ENCODE assay signal across 8 cellular contexts in genomic region chr6:37860226-37860839, GRCh38.
A peak's percentile ranks its signal among the peaks of the same experiment; 100 is the strongest.
DNase-seq lines count a peak whose midpoint lies in the region; ATAC-seq lines count a peak whose summit lies in the region.

No MANE protein-coding gene starts in this region.

- H3K27ac Mint-ChIP-seq in stimulated activated naive B cell treated with anti-CD40 and anti-IgM and Interleukin-4, amounts not matched to agents 10 μg/mL and 1 μg/mL and 100 μg/mL, for 72 hours = no peak overlapping the region

- no peak overlapping the region for H3K4me3 Mint-ChIP-seq in stimulated activated naive B cell treated with anti-CD40 and anti-IgM and Interleukin-4, amounts not matched to agents 10 μg/mL and 1 μg/mL and 100 μg/mL, for 72 hours

- peak; percentile 64 for DNase-seq in NCI-H82 (lab: John Stamatoyannopoulos, UW)
- DNase-seq in NCI-H82 treated with DMSO at 0.1 percent for 48 hours (lab: John Stamatoyannopoulos, UW; ENCODE audit: unreplicated experiment) = no peak
- DNase-seq in Kasumi-1 (lab: John Stamatoyannopoulos, UW) = peak; percentile 49 to 66
- peak; percentile 48 for DNase-seq in amniotic epithelial cell (ENCODE audit: low read depth)
- peak; percentile 41 for DNase-seq in kidney tubule cell (ENCODE audit: low spot score)
- DNase-seq in HuH-7.5 (ENCODE audit: low spot score) = no peak
- DNase-seq in stimulated activated naive B cell treated with anti-CD40 and anti-IgM and Interleukin-4, amounts not matched to agents 10 μg/mL and 1 μg/mL and 100 μg/mL, for 72 hours = no peak

- H3K27me3 Mint-ChIP-seq in stimulated activated naive B cell treated with anti-CD40 and anti-IgM and Interleukin-4, amounts not matched to agents 10 μg/mL and 1 μg/mL and 100 μg/mL, for 72 hours = no peaks in the 10 kb centered on the region

- peaks cover 27 to 65% of the 10 kb centered on the region in 2 donors for H3K4me1 Mint-ChIP-seq in stimulated activated naive B cell treated with anti-CD40 and anti-IgM and Interleukin-4, amounts not matched to agents 10 μg/mL and 1 μg/mL and 100 μg/mL, for 72 hours

- H3K9me3 Mint-ChIP-seq in stimulated activated naive B cell treated with anti-CD40 and anti-IgM and Interleukin-4, amounts not matched to agents 10 μg/mL and 1 μg/mL and 100 μg/mL, for 72 hours = no peaks in the 10 kb centered on the region

- peaks cover 9 to 12% of the 10 kb centered on the region in 2 donors for H3K36me3 Mint-ChIP-seq in stimulated activated naive B cell treated with anti-CD40 and anti-IgM and Interleukin-4, amounts not matched to agents 10 μg/mL and 1 μg/mL and 100 μg/mL, for 72 hours

- no peak for ATAC-seq in GM21723 (IDR thresholded peaks at IDR 0.05; ENCODE audit: unreplicated experiment)
- no peak for ATAC-seq in stimulated activated naive B cell treated with anti-CD40 and anti-IgM and Interleukin-4, amounts not matched to agents 10 μg/mL and 1 μg/mL and 100 μg/mL, for 72 hours (replicated peaks)

Comparison
In these comparisons a context has a peak if more than half of its experiments do, and no peak if none do; other contexts are left out.
1. DNase-seq: peak in NCI-H82 (single experiment), Kasumi-1 (2 of 2), amniotic epithelial cell (single experiment) and kidney tubule cell (single experiment); none in NCI-H82 treated with DMSO at 0.1 percent for 48 hours (single experiment), HuH-7.5 (single experiment) and stimulated activated naive B cell treated with anti-CD40 and anti-IgM and Interleukin-4, amounts not matched to agents 10 μg/mL and 1 μg/mL and 100 μg/mL, for 72 hours (single experiment).